ENCODE assay signal across 16 cellular contexts in genomic region chr13:97076898-97077297, GRCh38.
DNase-seq lines count a peak whose midpoint lies in the region; TF ChIP-seq lines count a peak whose summit lies in the region.
"Had no signal": no experiment of that assay in that cellular context is flagged by ENCODE, and none has a peak within 500 bp of the region (broad histone marks: within the 10 kb centered on the region; RNA-seq: fewer than 3 reads in every experiment).

No MANE protein-coding gene starts in this region.

- WGBS in stomach, 5 donors = 73 to 86% (median 82%) methylated on average over 9 of the region's 9 CpGs

- intact Hi-C loops in stomach (cut with DNase I; ENCODE audit: low total_unique reads) = no loop called here

- H3K27ac ChIP-seq in HL-60 (replicated peaks) (peak overlapping the region; percentile 71), SK-N-MC (no peak overlapping the region), stomach (peak overlapping the region in 1 of 5 donors; percentile 9)
- H3K27ac ChIP-seq: WERI-Rb-1 had no signal

- H3K4me3 ChIP-seq in HL-60 (replicated peaks; ENCODE audit: insufficient read depth, low read length) (peak overlapping the region; percentile 7), SK-N-MC (peak overlapping the region; percentile 66), stomach (no peak overlapping the region)

- DNase-seq in HL-60 (ENCODE audit: low read depth in 1 of 2, low spot score in 1 of 2) (peak; percentile 29 to 87), SK-N-MC (ENCODE audit: low read depth, low spot score) (no peak), fibroblast of peridontal ligament (ENCODE audit: extremely low read depth) (peak; percentile 48), pons (ENCODE audit: low spot score) (peak; percentile 11), GM20000 (ENCODE audit: low spot score) (no peak), NCI-H510A (lab: John Stamatoyannopoulos, UW) (no peak), stomach (no peak), SW480 (ENCODE audit: low spot score) (no peak)
- DNase-seq: activated naive CD4-positive, alpha-beta T cell treated with anti-CD3 and anti-CD28 coated beads, Interleukin-2, amount 10 ng/mL, durations not matched to agents 7 days and 5 days; CD4-positive, CD25-positive, alpha-beta regulatory T cell; effector memory CD4-positive, alpha-beta T cell; kidney glomerular epithelial cell; natural killer cell; NCI-H2081; stimulated activated naive B cell treated with anti-CD40 and anti-IgM and Interleukin-4, amounts not matched to agents 10 μg/mL and 1 μg/mL and 100 μg/mL, for 72 hours; WERI-Rb-1 had no signal

- TF ChIP-seq EP300 in stomach (IDR thresholded peaks at IDR 0.05) = no peak

- no peak for TF ChIP-seq CTCF in HL-60 (IDR thresholded peaks at IDR 0.05; ENCODE audit: insufficient read depth, low read length)
- no peak for TF ChIP-seq CTCF in GM20000 (IDR thresholded peaks at IDR 0.05; ENCODE audit: extremely low read depth, missing control alignments)
- no peak for TF ChIP-seq CTCF in stomach (IDR thresholded peaks at IDR 0.05)

- H3K36me3 ChIP-seq in SK-N-MC (ENCODE audit: insufficient read depth, low read length) (no peaks in the 10 kb centered on the region), stomach (no peaks in the 10 kb centered on the region)
- H3K36me3 ChIP-seq: WERI-Rb-1 had no signal

- H3K9ac ChIP-seq in SK-N-MC (ENCODE audit: insufficient read length) = no peak overlapping the region

- H3K4me1 ChIP-seq in stomach = no peaks in the 10 kb centered on the region

- TF ChIP-seq POLR2A in stomach (IDR thresholded peaks at IDR 0.05) = no peak

- H3K9me3 ChIP-seq in SK-N-MC (ENCODE audit: low read depth, low read length) = peaks cover 6% of the 10 kb centered on the region; the same call in 1 of the 2 replicates
- peaks cover 0 to 24% (median 12%) of the 10 kb centered on the region in 4 donors for H3K9me3 ChIP-seq in stomach

- H3K27me3 ChIP-seq in HL-60 (ENCODE audit: insufficient read depth, poor library complexity, severe bottlenecking) (no peaks in the 10 kb centered on the region), stomach (no peaks in the 10 kb centered on the region)

Comparison
In these comparisons a context has a peak if more than half of its experiments do, and no peak if none do; other contexts are left out.
1. DNase-seq: peak in HL-60 (2 of 2), fibroblast of peridontal ligament (single experiment) and pons (single experiment); none in SK-N-MC (single experiment), GM20000 (single experiment), NCI-H510A (single experiment), stomach (single experiment) and SW480 (single experiment).
2. H3K4me3 ChIP-seq: peak in HL-60 (single experiment) and SK-N-MC (single experiment); none in stomach (0 of 4).